In the genomic region with DNA sequence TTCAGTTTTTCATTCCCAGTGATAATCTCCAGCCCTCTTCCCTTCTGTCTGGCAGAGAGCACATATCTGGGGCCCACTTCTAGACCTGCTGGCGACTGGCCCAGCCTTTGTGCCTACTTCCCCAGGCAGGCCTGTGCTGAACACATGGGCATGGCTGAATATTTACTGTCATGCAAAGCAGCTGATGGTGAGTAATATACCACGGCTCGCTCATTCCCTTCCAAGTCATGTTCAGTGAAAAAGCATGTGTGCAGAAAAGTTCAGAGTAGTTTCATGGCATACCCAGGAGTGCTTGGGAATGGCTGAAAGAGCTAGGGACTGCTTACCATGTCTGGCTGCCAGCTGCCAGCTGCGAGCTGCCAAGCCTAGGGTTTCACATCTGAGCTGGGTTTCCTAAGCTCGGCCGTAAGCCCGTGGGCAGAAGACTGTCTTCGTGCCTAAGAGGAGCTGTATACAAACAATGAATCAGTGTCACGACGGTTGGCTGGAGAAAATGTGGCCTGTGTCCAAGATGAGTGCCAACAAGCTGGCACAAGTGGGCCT, we compare ENCODE assay signal across 9 cellular contexts.
A peak's percentile ranks its signal among the peaks of the same experiment; 100 is the strongest.
DNase-seq lines count a peak whose midpoint lies in the region; ATAC-seq and TF ChIP-seq lines count a peak whose summit lies in the region.
"Had no signal": no experiment of that assay in that cellular context is flagged by ENCODE, and none has a peak within 500 bp of the region (broad histone marks: within the 10 kb centered on the region; RNA-seq: fewer than 3 reads in every experiment).

No MANE protein-coding gene starts in this region.

- H3K9me3 ChIP-seq in osteoblast (ENCODE audit: low read depth, low read length) (no peaks in the 10 kb centered on the region), Karpas-422 (ENCODE audit: low read length) (no peaks in the 10 kb centered on the region)

- H3K27ac Mint-ChIP-seq in stimulated activated naive CD8-positive, alpha-beta T cell treated with anti-CD3 and anti-CD28 coated beads, Interleukin-15, amount 100 ng/mL, for 72 hours: no peak overlapping the region

- H2AFZ ChIP-seq in osteoblast (ENCODE audit: low read length) (no peak overlapping the region), Karpas-422 (ENCODE audit: low read length) (no peak overlapping the region)

- H3K79me2 ChIP-seq in osteoblast (ENCODE audit: insufficient read depth, low read length) (no peaks in the 10 kb centered on the region), Karpas-422 (ENCODE audit: low read length) (no peaks in the 10 kb centered on the region)

- H3K9me3 Mint-ChIP-seq in stimulated activated naive CD8-positive, alpha-beta T cell treated with anti-CD3 and anti-CD28 coated beads, Interleukin-15, amount 100 ng/mL, for 72 hours: peaks cover 0 to 10% of the 10 kb centered on the region in 2 donors

- TF ChIP-seq CTCF in osteoblast (IDR thresholded peaks at IDR 0.05; ENCODE audit: extremely low read depth, low read depth, low read length) (no peak), GM13977 (IDR thresholded peaks at IDR 0.05; ENCODE audit: extremely low read depth, insufficient read depth, missing control alignments) (no peak)

- H3K27ac ChIP-seq in epithelial cell of prostate: peak overlapping the region; percentile 54
- H3K27ac ChIP-seq in osteoblast (ENCODE audit: low read depth, low read length): no peak overlapping the region
- H3K27ac ChIP-seq in Karpas-422 (ENCODE audit: low read length): no peak overlapping the region

- in situ Hi-C loops in GM13977 (cut with MboI; ENCODE audit: low pct_unique_long_range_greater_than_20kb, low sequenced_read_pairs, unreplicated experiment): no loop called here

- H3K4me1 ChIP-seq in osteoblast (ENCODE audit: insufficient read depth, low read length): peaks cover 3% of the 10 kb centered on the region
- H3K4me1 ChIP-seq in Karpas-422 (ENCODE audit: low read length): no peaks in the 10 kb centered on the region

- no peak for ATAC-seq in stimulated activated naive CD8-positive, alpha-beta T cell treated with anti-CD3 and anti-CD28 coated beads, Interleukin-15, amount 100 ng/mL, for 72 hours

- H3K4me3 ChIP-seq in osteoblast (ENCODE audit: insufficient read depth, low read length): no peak overlapping the region
- no peak overlapping the region for H3K4me3 ChIP-seq in Karpas-422 (ENCODE audit: low read length)

- H3K4me2 ChIP-seq in osteoblast (ENCODE audit: insufficient read depth, low read length) (no peak overlapping the region), Karpas-422 (ENCODE audit: low read depth, low read length, poor library complexity, severe bottlenecking) (no peak overlapping the region)

- no peak overlapping the region for H3K9ac ChIP-seq in Karpas-422 (ENCODE audit: low read length)

- no peak overlapping the region for H3K4me3 Mint-ChIP-seq in stimulated activated naive CD8-positive, alpha-beta T cell treated with anti-CD3 and anti-CD28 coated beads, Interleukin-15, amount 100 ng/mL, for 72 hours

- peaks cover 17% of the 10 kb centered on the region for H3K27me3 Mint-ChIP-seq in stimulated activated naive CD8-positive, alpha-beta T cell treated with anti-CD3 and anti-CD28 coated beads, Interleukin-15, amount 100 ng/mL, for 72 hours

- no peaks in the 10 kb centered on the region for H3K4me1 Mint-ChIP-seq in stimulated activated naive CD8-positive, alpha-beta T cell treated with anti-CD3 and anti-CD28 coated beads, Interleukin-15, amount 100 ng/mL, for 72 hours

- peak; percentile 61 for DNase-seq in Daoy (ENCODE audit: low read depth)
- DNase-seq in NCI-H2196 (lab: John Stamatoyannopoulos, UW; ENCODE audit: unreplicated experiment): peak; percentile 53
- DNase-seq in epithelial cell of prostate (ENCODE audit: low read depth, low spot score): peak; percentile 60
- DNase-seq in osteoblast (ENCODE audit: insufficient read length, low spot score, missing footprints): peak; percentile 58
- DNase-seq in Karpas-422: no peak
- DNase-seq in stimulated activated CD4-positive, alpha-beta T cell treated with anti-CD3 and anti-CD28 coated beads, Interleukin-4, amount 100 ng/mL, for 24 hours: no peak
- DNase-seq in stimulated activated naive CD8-positive, alpha-beta T cell treated with anti-CD3 and anti-CD28 coated beads, Interleukin-15, amount 100 ng/mL, for 72 hours: no peak
- DNase-seq in GM13977 (ENCODE audit: low spot score): no peak
- DNase-seq: activated CD4-positive, alpha-beta T cell treated with anti-CD3 and anti-CD28 coated beads, Interleukin-2, amount 50 U/mL, for 48 hours had no signal

- H4K20me1 ChIP-seq in osteoblast (ENCODE audit: insufficient read depth, low read length) (no peaks in the 10 kb centered on the region), Karpas-422 (ENCODE audit: insufficient read depth, low read depth, low read length) (no peaks in the 10 kb centered on the region)

- H3K27me3 ChIP-seq in osteoblast (ENCODE audit: insufficient read depth, low read length): no peaks in the 10 kb centered on the region
- H3K27me3 ChIP-seq in Karpas-422 (ENCODE audit: low read length): no peaks in the 10 kb centered on the region

- H3K36me3 ChIP-seq in osteoblast (ENCODE audit: insufficient read depth, low read length) (no peaks in the 10 kb centered on the region), Karpas-422 (ENCODE audit: insufficient read depth, low read length) (no peaks in the 10 kb centered on the region)

- H3K9me2 ChIP-seq in Karpas-422 (replicated peaks; ENCODE audit: insufficient read depth, low read length): no peaks in the 10 kb centered on the region

Comparison
In these comparisons a context has a peak if more than half of its experiments do, and no peak if none do; other contexts are left out.
1. DNase-seq: peak in Daoy (single experiment), NCI-H2196 (single experiment), epithelial cell of prostate (single experiment) and osteoblast (single experiment); none in Karpas-422 (single experiment), stimulated activated CD4-positive, alpha-beta T cell treated with anti-CD3 and anti-CD28 coated beads, Interleukin-4, amount 100 ng/mL, for 24 hours (single experiment), stimulated activated naive CD8-positive, alpha-beta T cell treated with anti-CD3 and anti-CD28 coated beads, Interleukin-15, amount 100 ng/mL, for 72 hours (0 of 2) and GM13977 (single experiment).